In the genomic region with DNA sequence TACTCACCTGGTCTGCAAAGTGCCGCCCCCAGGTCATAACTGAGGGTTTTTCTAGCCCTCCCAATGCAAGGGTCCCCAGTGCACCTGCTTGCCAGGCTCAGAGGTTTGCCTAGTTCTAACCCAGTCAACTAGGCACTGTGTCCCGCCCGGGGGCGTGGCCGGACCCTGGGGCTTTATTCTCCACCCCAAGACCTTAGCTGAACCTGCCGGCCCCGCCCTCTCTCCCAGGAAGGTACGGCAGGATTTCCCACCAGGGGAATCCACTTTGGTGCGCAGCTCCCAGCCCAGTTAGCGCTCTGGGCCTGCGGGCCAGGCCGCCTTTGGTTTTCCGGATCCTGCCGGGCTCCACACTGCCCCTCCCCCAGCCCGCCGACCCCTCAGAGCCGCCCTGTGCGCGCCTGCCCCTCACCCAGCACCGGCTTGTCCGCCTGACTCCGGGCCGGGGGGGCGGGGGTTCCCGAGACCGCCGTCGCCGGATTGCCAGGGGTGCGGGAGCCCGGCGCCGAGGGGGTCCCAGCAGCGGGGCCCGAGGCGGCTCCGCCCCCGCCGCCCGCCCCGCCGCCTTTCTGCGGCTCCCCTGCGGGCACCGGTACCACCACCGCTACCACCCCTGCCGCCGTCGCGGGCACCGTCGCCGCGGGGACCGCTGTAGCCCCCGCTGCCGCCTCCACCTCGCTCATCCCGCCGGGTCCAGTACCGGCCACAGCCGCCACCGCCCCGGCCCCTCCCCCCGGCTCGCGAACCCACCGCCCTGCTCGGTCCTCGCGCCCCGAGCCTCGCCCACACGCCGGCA, we compare ENCODE assay signal across 8 cellular contexts. TPM values are rescaled to one million over a fixed set of nuclear protein-coding genes. Genes with fewer than 3 reads are reported as not detected.
DNase-seq lines count a peak whose midpoint lies in the region; ATAC-seq, FAIRE-seq and TF ChIP-seq lines count a peak whose summit lies in the region.

No MANE protein-coding gene starts in this region.

- FAIRE-seq in HTR-8/SVneo (lab: Jason Lieb, UNC) = no peak

- no peak for TF ChIP-seq CTCF in natural killer cell (IDR thresholded peaks at IDR 0.05)

- intact Hi-C loops in CD4-positive, alpha-beta memory T cell (cut with micrococcal nuclease) = loop anchor here (10.0 kb wide), 1 partner anchor 159 kb away; no protein-coding TSS in a partner anchor
- intact Hi-C loops in natural killer cell (cut with micrococcal nuclease) = loop anchor here (5.0 kb wide), 1 partner anchor 247 kb away; no protein-coding TSS in a partner anchor

- DNase-seq in CD4-positive, alpha-beta memory T cell = peak in 3 of 5 donors; percentile 13 to 50 (median 15)
- peak; percentile 16 for DNase-seq in MG63
- peak; percentile 22 for DNase-seq in effector CD8-positive, alpha-beta T cell (lab: John Stamatoyannopoulos, UW)
- DNase-seq in natural killer cell = no peak
- no peak for DNase-seq in HTR-8/SVneo (ENCODE audit: insufficient read length, low spot score)
- DNase-seq in activated CD4-positive, CD25-positive, alpha-beta regulatory T cell (lab: John Stamatoyannopoulos, UW) = no peak
- no peak for DNase-seq in COR-L47 (lab: John Stamatoyannopoulos, UW)

- peaks cover 2 to 19% of the 10 kb centered on the region in 2 donors for H3K27me3 Mint-ChIP-seq in CD4-positive, alpha-beta memory T cell
- H3K27me3 Mint-ChIP-seq in natural killer cell (ENCODE audit: low read depth in 2 of 2) = peaks cover 7 to 18% of the 10 kb centered on the region in 2 donors

- H3K27ac Mint-ChIP-seq in CD4-positive, alpha-beta memory T cell = peak overlapping the region in 4 of 7 donors; percentile 24 to 77 (median 56)
- H3K27ac Mint-ChIP-seq in natural killer cell = no peak overlapping the region

- H3K36me3 ChIP-seq in CD4-positive, alpha-beta memory T cell (ENCODE audit: insufficient read depth, low read length) = no peaks in the 10 kb centered on the region
- no peaks in the 10 kb centered on the region for H3K36me3 ChIP-seq in MG63

- no peaks in the 10 kb centered on the region for H3K27me3 ChIP-seq in CD4-positive, alpha-beta memory T cell (ENCODE audit: insufficient read depth, low read length)
- H3K27me3 ChIP-seq in MG63 = no peaks in the 10 kb centered on the region

- no peak overlapping the region for H3K4me3 ChIP-seq in CD4-positive, alpha-beta memory T cell (ENCODE audit: low read length in 2 of 2)
- H3K4me3 ChIP-seq in MG63 = peak overlapping the region; percentile 31; the same call in 1 of the 2 replicates

- H3K4me3 Mint-ChIP-seq in CD4-positive, alpha-beta memory T cell = peak overlapping the region; percentile 21 to 76 (median 64)
- H3K4me3 Mint-ChIP-seq in natural killer cell = peak overlapping the region; percentile 66

- CTCF ChIA-PET in CD4-positive, alpha-beta memory T cell (lab: Charles Lee; ENCODE audit: partially characterized antibody) = interaction anchor here (1.1 to 1.8 kb wide), 2 partner anchors 73 to 248 kb away, joined by 6 read pairs; no protein-coding TSS in a partner anchor

- no peak overlapping the region for H3K27ac ChIP-seq in CD4-positive, alpha-beta memory T cell (ENCODE audit: low read depth, low read length)

- H3K9me3 Mint-ChIP-seq in CD4-positive, alpha-beta memory T cell = no peaks in the 10 kb centered on the region
- H3K9me3 Mint-ChIP-seq in natural killer cell = no peaks in the 10 kb centered on the region

- peaks cover 26% of the 10 kb centered on the region for H3K4me1 ChIP-seq in CD4-positive, alpha-beta memory T cell (ENCODE audit: insufficient read depth, low read length)

- no peaks in the 10 kb centered on the region for H3K9me3 ChIP-seq in CD4-positive, alpha-beta memory T cell (ENCODE audit: control insufficient read depth in 1 of 2, low read length in 2 of 2)
- no peaks in the 10 kb centered on the region for H3K9me3 ChIP-seq in MG63

- ATAC-seq in natural killer cell (no peak), HG03175 (IDR thresholded peaks at IDR 0.05; ENCODE audit: unreplicated experiment) (no peak)

- POLR2A ChIA-PET in CD4-positive, alpha-beta memory T cell (lab: Charles Lee; ENCODE audit: partially characterized antibody) = interaction anchor here (0.6 to 2.1 kb wide), 2 partner anchors 21 to 321 kb away, joined by 4 to 6 read pairs; a partner anchor contains a TSS

- peaks cover 7 to 31% (median 18%) of the 10 kb centered on the region in 4 donors for H3K4me1 Mint-ChIP-seq in CD4-positive, alpha-beta memory T cell
- peaks cover 19 to 24% of the 10 kb centered on the region in 2 donors for H3K4me1 Mint-ChIP-seq in natural killer cell

- H3K36me3 Mint-ChIP-seq in CD4-positive, alpha-beta memory T cell = no peaks in the 10 kb centered on the region
- H3K36me3 Mint-ChIP-seq in natural killer cell = no peaks in the 10 kb centered on the region

RNA-seq across cellular contexts. Expression of a gene that starts 0.4 kb away (rescaled TPM):
- total RNA-seq in CD4-positive, alpha-beta memory T cell = under 1 TPM; 0.26 to 0.39 TPM
- not detected for polyA plus RNA-seq in CD4-positive, alpha-beta memory T cell
- 6.2 and 6.5 TPM in 2 replicates for total RNA-seq in MG63 (2014; rRNA removed; shearing (Covaris generic); ENCODE audit: low replicate concordance)
- under 1 TPM in 1 of 3 donors, not detected in 2; 0.05 TPM for total RNA-seq in natural killer cell

RNA-seq across cellular contexts. Expression of a gene that starts 12.5 kb away (rescaled TPM):
- total RNA-seq in CD4-positive, alpha-beta memory T cell = not detected
- not detected for polyA plus RNA-seq in CD4-positive, alpha-beta memory T cell
- not detected in 2 replicates for total RNA-seq in MG63 (2014; rRNA removed; shearing (Covaris generic); ENCODE audit: low replicate concordance)
- total RNA-seq in natural killer cell = not detected

RNA-seq across cellular contexts. Expression of a gene that starts 13.4 kb away (rescaled TPM):
- 100 to 1,000 TPM; 240 to 244 TPM for total RNA-seq in CD4-positive, alpha-beta memory T cell
- polyA plus RNA-seq in CD4-positive, alpha-beta memory T cell = 100 to 1,000 TPM; 230 to 850 TPM
- total RNA-seq in MG63 (2014; rRNA removed; shearing (Covaris generic); ENCODE audit: low replicate concordance) = 1,208 and 1,396 TPM in 2 replicates
- 100 to 1,000 TPM; 483 to 608 (median 492) TPM for total RNA-seq in natural killer cell

RNA-seq across cellular contexts. Expression of a gene that starts 21.1 kb away (rescaled TPM):
- total RNA-seq in CD4-positive, alpha-beta memory T cell = 100 to 1,000 TPM; 127 to 132 TPM
- polyA plus RNA-seq in CD4-positive, alpha-beta memory T cell = 100 to 1,000 TPM; 101 to 120 TPM
- total RNA-seq in MG63 (2014; rRNA removed; shearing (Covaris generic); ENCODE audit: low replicate concordance) = 37.3 and 55.3 TPM in 2 replicates
- 100 to 1,000 TPM; 132 to 146 (median 133) TPM for total RNA-seq in natural killer cell

RNA-seq across cellular contexts. Expression of a gene that starts 31.7 kb away (rescaled TPM):
- 1 to 10 TPM in 1 of 2 experiments, under 1 TPM in 1; 0.39 to 1.0 TPM for total RNA-seq in CD4-positive, alpha-beta memory T cell
- polyA plus RNA-seq in CD4-positive, alpha-beta memory T cell = 1 to 10 TPM; 1.0 to 3.1 TPM
- total RNA-seq in MG63 (2014; rRNA removed; shearing (Covaris generic); ENCODE audit: low replicate concordance) = not detected in 2 replicates
- total RNA-seq in natural killer cell = 1 to 10 TPM in 2 of 3 donors, under 1 TPM in 1; 0.99 to 1.8 (median 1.7) TPM

Comparison
In these comparisons a context has a peak if more than half of its experiments do, and no peak if none do; other contexts are left out.
1. DNase-seq: peak in CD4-positive, alpha-beta memory T cell (3 of 5), MG63 (single experiment) and effector CD8-positive, alpha-beta T cell (single experiment); none in natural killer cell (single experiment), HTR-8/SVneo (single experiment), activated CD4-positive, CD25-positive, alpha-beta regulatory T cell (0 of 4) and COR-L47 (single experiment).
2. H3K27ac Mint-ChIP-seq: peak in CD4-positive, alpha-beta memory T cell (4 of 7); none in natural killer cell (0 of 2).